ENCODE assay signal across 11 cellular contexts in the genomic region with DNA sequence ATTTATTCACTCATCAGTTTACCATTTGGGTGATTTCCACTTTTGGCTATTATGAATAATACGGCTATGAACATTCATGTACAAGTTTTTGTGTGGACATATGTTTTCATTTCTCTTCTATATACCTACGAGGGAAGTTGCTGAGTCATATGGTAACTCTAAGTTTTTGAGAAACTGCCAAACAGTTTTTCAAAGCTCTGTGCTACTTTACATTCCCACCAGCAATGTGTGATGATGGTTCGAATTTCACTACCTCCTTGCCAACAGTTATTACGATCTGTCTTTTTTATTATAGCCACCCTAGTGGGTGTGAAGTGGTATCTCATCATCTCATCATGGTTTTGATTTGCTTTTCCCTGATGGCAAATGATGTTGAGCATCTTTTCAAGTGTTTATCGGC.
DNase-seq lines count a peak whose midpoint lies in the region; ATAC-seq and TF ChIP-seq lines count a peak whose summit lies in the region.
"Had no signal": no experiment of that assay in that cellular context is flagged by ENCODE, and none has a peak within 500 bp of the region (broad histone marks: within the 10 kb centered on the region; RNA-seq: fewer than 3 reads in every experiment).

No MANE protein-coding gene starts in this region.

- H3K9me3 ChIP-seq in tibial nerve: no peaks in the 10 kb centered on the region

- H3K36me3 ChIP-seq in tibial nerve: no peaks in the 10 kb centered on the region

- peak; percentile 26 for ATAC-seq in activated CD4-positive, alpha-beta T cell treated with anti-CD3 and anti-CD28 coated beads for 36 hours
- ATAC-seq in HG03571 (IDR thresholded peaks at IDR 0.05; ENCODE audit: unreplicated experiment): peak; percentile 69

- no peak for TF ChIP-seq POLR2A in tibial nerve (IDR thresholded peaks at IDR 0.05)

- H3K4me1 ChIP-seq in tibial nerve: peaks cover 0 to 23% (median 4%) of the 10 kb centered on the region in 4 donors

- H3K27me3 ChIP-seq in tibial nerve: no peaks in the 10 kb centered on the region

- CTCF ChIA-PET in activated CD4-positive, alpha-beta T cell treated with anti-CD3 and anti-CD28 coated beads for 36 hours (lab: Charles Lee): no interaction called here

- H3K36me3 Mint-ChIP-seq in activated CD4-positive, alpha-beta T cell treated with anti-CD3 and anti-CD28 coated beads for 36 hours (ENCODE audit: low read depth): no peaks in the 10 kb centered on the region

- TF ChIP-seq EP300 in tibial nerve (IDR thresholded peaks at IDR 0.05): no peak

- H3K4me3 Mint-ChIP-seq in activated CD4-positive, alpha-beta T cell treated with anti-CD3 and anti-CD28 coated beads for 36 hours: no peak overlapping the region
- H3K4me3 Mint-ChIP-seq: B cell had no signal

- intact Hi-C loops in activated CD4-positive, alpha-beta T cell treated with anti-CD3 and anti-CD28 coated beads for 36 hours (cut with DNase I, micrococcal nuclease): no loop called here

- peaks cover 16% of the 10 kb centered on the region for H3K4me1 Mint-ChIP-seq in activated CD4-positive, alpha-beta T cell treated with anti-CD3 and anti-CD28 coated beads for 36 hours

- no peaks in the 10 kb centered on the region for H3K9me3 Mint-ChIP-seq in activated CD4-positive, alpha-beta T cell treated with anti-CD3 and anti-CD28 coated beads for 36 hours (ENCODE audit: low read depth)

- POLR2A ChIA-PET in activated CD4-positive, alpha-beta T cell treated with anti-CD3 and anti-CD28 coated beads for 36 hours (lab: Charles Lee): no interaction called here

- TF ChIP-seq CTCF in tibial nerve (IDR thresholded peaks at IDR 0.05): no peak

- no peak overlapping the region for H3K27ac ChIP-seq in tibial nerve
- H3K27ac ChIP-seq: KMS-11 had no signal

- H3K27ac Mint-ChIP-seq in activated CD4-positive, alpha-beta T cell treated with anti-CD3 and anti-CD28 coated beads for 36 hours: no peak overlapping the region
- H3K27ac Mint-ChIP-seq: B cell had no signal

- peaks cover 7% of the 10 kb centered on the region for H3K27me3 Mint-ChIP-seq in activated CD4-positive, alpha-beta T cell treated with anti-CD3 and anti-CD28 coated beads for 36 hours

- 61 to 67% methylated on average over 5 of the region's 5 CpGs for WGBS in tibial nerve, 2 donors

- H3K4me3 ChIP-seq in tibial nerve: no peak overlapping the region

- no peak for DNase-seq in activated CD4-positive, alpha-beta T cell treated with anti-CD3 and anti-CD28 coated beads for 36 hours
- no peak for DNase-seq in activated CD4-positive, alpha-beta T cell treated with anti-CD3 and anti-CD28 coated beads for 48 hours
- DNase-seq in amniotic stem cell (lab: John Stamatoyannopoulos, UW) (peak; percentile 12), superior temporal gyrus (ENCODE audit: extremely low spot score) (peak; percentile 68), tibial nerve (ENCODE audit: low spot score in 2 of 2) (no peak), NCI-H1694 treated with DMSO at 0.1 percent for 48 hours (lab: John Stamatoyannopoulos, UW) (no peak)
- no peak for DNase-seq in stimulated activated CD4-positive, alpha-beta T cell treated with anti-CD3 and anti-CD28 coated beads, Interleukin-4, amount 100 ng/mL, for 4 hours
- DNase-seq: stimulated activated CD4-positive, alpha-beta T cell treated with anti-CD3 and anti-CD28 coated beads, Interleukin-1b, Interleukin-23, amount 100 ng/mL, for 48 hours had no signal

Comparison
In these comparisons a context has a peak if more than half of its experiments do, and no peak if none do; other contexts are left out.
1. DNase-seq: peak in amniotic stem cell (single experiment) and superior temporal gyrus (single experiment); none in activated CD4-positive, alpha-beta T cell treated with anti-CD3 and anti-CD28 coated beads for 36 hours (single experiment), activated CD4-positive, alpha-beta T cell treated with anti-CD3 and anti-CD28 coated beads for 48 hours (single experiment), stimulated activated CD4-positive, alpha-beta T cell treated with anti-CD3 and anti-CD28 coated beads, Interleukin-4, amount 100 ng/mL, for 4 hours (0 of 2), tibial nerve (0 of 2) and NCI-H1694 treated with DMSO at 0.1 percent for 48 hours (single experiment).